1 cellular context compared by ENCODE assay signal in the genomic region with DNA sequence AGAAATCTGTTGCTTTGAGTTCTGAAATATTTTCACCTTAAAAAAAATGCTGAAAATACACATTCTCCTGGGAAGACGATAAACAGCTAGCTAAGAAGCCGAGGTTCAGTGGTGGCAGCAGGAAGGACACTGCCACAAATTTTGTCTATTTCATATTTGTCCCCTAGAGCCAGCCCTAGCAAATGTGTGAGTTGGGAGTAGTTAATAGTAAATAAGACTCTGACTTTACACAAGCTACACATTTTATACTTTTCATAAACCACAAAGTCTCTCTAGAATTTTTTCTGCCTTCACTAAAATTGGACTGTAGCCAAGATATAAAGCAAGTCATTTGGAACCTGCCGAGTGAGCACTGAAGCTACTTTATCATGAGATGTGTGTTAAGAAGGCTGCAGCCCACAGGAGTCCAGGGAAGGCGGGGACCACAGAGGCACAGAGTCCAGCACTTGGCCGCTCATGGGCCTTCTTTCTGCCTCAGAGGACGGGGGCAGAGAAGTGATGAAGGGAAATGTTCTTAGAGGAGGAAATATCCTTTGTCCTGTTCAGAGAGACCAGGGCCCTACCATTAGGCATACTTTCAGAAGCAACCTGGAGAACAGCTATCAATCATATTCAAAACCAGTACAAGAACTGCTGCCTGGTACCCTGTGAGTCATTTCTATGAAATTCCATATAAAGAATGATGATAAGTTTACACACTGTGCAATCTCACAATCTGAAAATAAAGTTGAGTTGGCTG.
TF ChIP-seq lines count a peak whose summit lies in the region.

No MANE protein-coding gene starts in this region.

TF ChIP-seq in SK-N-SH, 30 proteins besides CTCF, POLR2A, EP300 and RAD21 (continued from another document):
- no peak; the same call in 1 of the 2 replicates for TF ChIP-seq FOXM1 (IDR thresholded peaks at IDR 0.05; ENCODE audit: low read depth)
- TF ChIP-seq RCOR1 (IDR thresholded peaks at IDR 0.05; ENCODE audit: low read length), result no peak
- no peak for TF ChIP-seq MXI1 (IDR thresholded peaks at IDR 0.05; ENCODE audit: low read depth, low read length)
- no peak for TF ChIP-seq TEAD4 (IDR thresholded peaks at IDR 0.05; ENCODE audit: borderline replicate concordance, insufficient read depth)
- no peak for TF ChIP-seq FOXJ3 (CRISPR knock-in tag; IDR thresholded peaks at IDR 0.05)
- TF ChIP-seq, protein P1, sequence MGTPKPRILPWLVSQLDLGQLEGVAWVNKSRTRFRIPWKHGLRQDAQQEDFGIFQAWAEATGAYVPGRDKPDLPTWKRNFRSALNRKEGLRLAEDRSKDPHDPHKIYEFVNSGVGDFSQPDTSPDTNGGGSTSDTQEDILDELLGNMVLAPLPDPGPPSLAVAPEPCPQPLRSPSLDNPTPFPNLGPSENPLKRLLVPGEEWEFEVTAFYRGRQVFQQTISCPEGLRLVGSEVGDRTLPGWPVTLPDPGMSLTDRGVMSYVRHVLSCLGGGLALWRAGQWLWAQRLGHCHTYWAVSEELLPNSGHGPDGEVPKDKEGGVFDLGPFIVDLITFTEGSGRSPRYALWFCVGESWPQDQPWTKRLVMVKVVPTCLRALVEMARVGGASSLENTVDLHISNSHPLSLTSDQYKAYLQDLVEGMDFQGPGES (IDR thresholded peaks at IDR 0.05; ENCODE audit: low read depth, low read length), result no peak
- TF ChIP-seq GABPA (IDR thresholded peaks at IDR 0.05; ENCODE audit: low read depth), result 0 out of 2 replicates have a peak, but pooled peaks have one; percentile 14
- TF ChIP-seq NFIC (IDR thresholded peaks at IDR 0.05; ENCODE audit: borderline replicate concordance), result peak; percentile 54
- TF ChIP-seq, protein P2, sequence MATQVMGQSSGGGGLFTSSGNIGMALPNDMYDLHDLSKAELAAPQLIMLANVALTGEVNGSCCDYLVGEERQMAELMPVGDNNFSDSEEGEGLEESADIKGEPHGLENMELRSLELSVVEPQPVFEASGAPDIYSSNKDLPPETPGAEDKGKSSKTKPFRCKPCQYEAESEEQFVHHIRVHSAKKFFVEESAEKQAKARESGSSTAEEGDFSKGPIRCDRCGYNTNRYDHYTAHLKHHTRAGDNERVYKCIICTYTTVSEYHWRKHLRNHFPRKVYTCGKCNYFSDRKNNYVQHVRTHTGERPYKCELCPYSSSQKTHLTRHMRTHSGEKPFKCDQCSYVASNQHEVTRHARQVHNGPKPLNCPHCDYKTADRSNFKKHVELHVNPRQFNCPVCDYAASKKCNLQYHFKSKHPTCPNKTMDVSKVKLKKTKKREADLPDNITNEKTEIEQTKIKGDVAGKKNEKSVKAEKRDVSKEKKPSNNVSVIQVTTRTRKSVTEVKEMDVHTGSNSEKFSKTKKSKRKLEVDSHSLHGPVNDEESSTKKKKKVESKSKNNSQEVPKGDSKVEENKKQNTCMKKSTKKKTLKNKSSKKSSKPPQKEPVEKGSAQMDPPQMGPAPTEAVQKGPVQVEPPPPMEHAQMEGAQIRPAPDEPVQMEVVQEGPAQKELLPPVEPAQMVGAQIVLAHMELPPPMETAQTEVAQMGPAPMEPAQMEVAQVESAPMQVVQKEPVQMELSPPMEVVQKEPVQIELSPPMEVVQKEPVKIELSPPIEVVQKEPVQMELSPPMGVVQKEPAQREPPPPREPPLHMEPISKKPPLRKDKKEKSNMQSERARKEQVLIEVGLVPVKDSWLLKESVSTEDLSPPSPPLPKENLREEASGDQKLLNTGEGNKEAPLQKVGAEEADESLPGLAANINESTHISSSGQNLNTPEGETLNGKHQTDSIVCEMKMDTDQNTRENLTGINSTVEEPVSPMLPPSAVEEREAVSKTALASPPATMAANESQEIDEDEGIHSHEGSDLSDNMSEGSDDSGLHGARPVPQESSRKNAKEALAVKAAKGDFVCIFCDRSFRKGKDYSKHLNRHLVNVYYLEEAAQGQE (IDR thresholded peaks at IDR 0.05; ENCODE audit: low read depth, low read length), result no peak
- TF ChIP-seq RXRA (IDR thresholded peaks at IDR 0.05; ENCODE audit: borderline replicate concordance, low read depth), result no peak
- TF ChIP-seq, protein P3, sequence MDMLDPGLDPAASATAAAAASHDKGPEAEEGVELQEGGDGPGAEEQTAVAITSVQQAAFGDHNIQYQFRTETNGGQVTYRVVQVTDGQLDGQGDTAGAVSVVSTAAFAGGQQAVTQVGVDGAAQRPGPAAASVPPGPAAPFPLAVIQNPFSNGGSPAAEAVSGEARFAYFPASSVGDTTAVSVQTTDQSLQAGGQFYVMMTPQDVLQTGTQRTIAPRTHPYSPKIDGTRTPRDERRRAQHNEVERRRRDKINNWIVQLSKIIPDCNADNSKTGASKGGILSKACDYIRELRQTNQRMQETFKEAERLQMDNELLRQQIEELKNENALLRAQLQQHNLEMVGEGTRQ (IDR thresholded peaks at IDR 0.05; ENCODE audit: borderline replicate concordance, low read depth, low read length), result no peak
- peak; percentile 69; the same call in 1 of the 2 replicates for TF ChIP-seq FOSL2 (IDR thresholded peaks at IDR 0.05; ENCODE audit: borderline replicate concordance, low read depth)
- TF ChIP-seq, protein P4, sequence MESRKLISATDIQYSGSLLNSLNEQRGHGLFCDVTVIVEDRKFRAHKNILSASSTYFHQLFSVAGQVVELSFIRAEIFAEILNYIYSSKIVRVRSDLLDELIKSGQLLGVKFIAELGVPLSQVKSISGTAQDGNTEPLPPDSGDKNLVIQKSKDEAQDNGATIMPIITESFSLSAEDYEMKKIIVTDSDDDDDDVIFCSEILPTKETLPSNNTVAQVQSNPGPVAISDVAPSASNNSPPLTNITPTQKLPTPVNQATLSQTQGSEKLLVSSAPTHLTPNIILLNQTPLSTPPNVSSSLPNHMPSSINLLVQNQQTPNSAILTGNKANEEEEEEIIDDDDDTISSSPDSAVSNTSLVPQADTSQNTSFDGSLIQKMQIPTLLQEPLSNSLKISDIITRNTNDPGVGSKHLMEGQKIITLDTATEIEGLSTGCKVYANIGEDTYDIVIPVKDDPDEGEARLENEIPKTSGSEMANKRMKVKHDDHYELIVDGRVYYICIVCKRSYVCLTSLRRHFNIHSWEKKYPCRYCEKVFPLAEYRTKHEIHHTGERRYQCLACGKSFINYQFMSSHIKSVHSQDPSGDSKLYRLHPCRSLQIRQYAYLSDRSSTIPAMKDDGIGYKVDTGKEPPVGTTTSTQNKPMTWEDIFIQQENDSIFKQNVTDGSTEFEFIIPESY (IDR thresholded peaks at IDR 0.05; ENCODE audit: borderline replicate concordance, low read depth), result no peak
- TF ChIP-seq GATA2 (CRISPR knock-in tag; IDR thresholded peaks at IDR 0.05), result no peak
- TF ChIP-seq EZH2phosphoT487 (IDR thresholded peaks at IDR 0.05; ENCODE audit: borderline replicate concordance, low read depth), result no peak
- no peak for TF ChIP-seq ELF1 (IDR thresholded peaks at IDR 0.05)
- no peak for TF ChIP-seq CHD2 (IDR thresholded peaks at IDR 0.05; ENCODE audit: low read length, partially characterized antibody)
- no peak for TF ChIP-seq SIN3A (IDR thresholded peaks at IDR 0.05; ENCODE audit: borderline replicate concordance, low read depth, low read length)
- TF ChIP-seq NRF1 (IDR thresholded peaks at IDR 0.05; ENCODE audit: low read depth, low read length), result no peak
- 0 out of 2 replicates have a peak, but pooled peaks have one; percentile 33 for TF ChIP-seq YY1 (IDR thresholded peaks at IDR 0.05; ENCODE audit: low read depth)
- TF ChIP-seq POLR2AphosphoS5 (IDR thresholded peaks at IDR 0.05; ENCODE audit: low read depth, low read length), result 0 out of 2 replicates have a peak, but pooled peaks have one; percentile 15
- TF ChIP-seq TAF1 (IDR thresholded peaks at IDR 0.05; ENCODE audit: borderline replicate concordance, low read depth, low read length), result no peak
